9 cellular contexts compared by ENCODE assay signal in genomic region chr10:44958897-44959242, GRCh38. TPM values are rescaled to one million over a fixed set of nuclear protein-coding genes. Genes with fewer than 3 reads are reported as not detected.
A peak's percentile ranks its signal among the peaks of the same experiment; 100 is the strongest.
DNase-seq lines count a peak whose midpoint lies in the region; ATAC-seq and TF ChIP-seq lines count a peak whose summit lies in the region.
"Had no signal": no experiment of that assay in that cellular context is flagged by ENCODE, and none has a peak within 500 bp of the region (broad histone marks: within the 10 kb centered on the region; RNA-seq: fewer than 3 reads in every experiment).

No MANE protein-coding gene starts in this region.

- no peaks in the 10 kb centered on the region for H3K9me3 Mint-ChIP-seq in activated T-helper 17 cell treated with anti-CD3 and anti-CD28 coated beads, Interleukin-2, amount 50 U/mL, for 72 hours
- H3K9me3 Mint-ChIP-seq in stimulated activated effector memory CD8-positive, alpha-beta T cell treated with anti-CD3 and anti-CD28 coated beads, Interleukin-12 subunit alpha, Interleukin-12 subunit beta, amount 100 ng/mL, for 72 hours: no peaks in the 10 kb centered on the region

- H3K27ac Mint-ChIP-seq in activated T-helper 17 cell treated with anti-CD3 and anti-CD28 coated beads, Interleukin-2, amount 50 U/mL, for 72 hours: peak overlapping the region; percentile 62
- H3K27ac Mint-ChIP-seq in stimulated activated effector memory CD8-positive, alpha-beta T cell treated with anti-CD3 and anti-CD28 coated beads, Interleukin-12 subunit alpha, Interleukin-12 subunit beta, amount 100 ng/mL, for 72 hours: peak overlapping the region; percentile 73

- H3K4me1 Mint-ChIP-seq in activated T-helper 17 cell treated with anti-CD3 and anti-CD28 coated beads, Interleukin-2, amount 50 U/mL, for 72 hours: peaks cover 8% of the 10 kb centered on the region
- H3K4me1 Mint-ChIP-seq in stimulated activated effector memory CD8-positive, alpha-beta T cell treated with anti-CD3 and anti-CD28 coated beads, Interleukin-12 subunit alpha, Interleukin-12 subunit beta, amount 100 ng/mL, for 72 hours: peaks cover 41% of the 10 kb centered on the region

- H3K36me3 Mint-ChIP-seq in activated T-helper 17 cell treated with anti-CD3 and anti-CD28 coated beads, Interleukin-2, amount 50 U/mL, for 72 hours (ENCODE audit: low read depth): no peaks in the 10 kb centered on the region
- peaks cover 14% of the 10 kb centered on the region for H3K36me3 Mint-ChIP-seq in stimulated activated effector memory CD8-positive, alpha-beta T cell treated with anti-CD3 and anti-CD28 coated beads, Interleukin-12 subunit alpha, Interleukin-12 subunit beta, amount 100 ng/mL, for 72 hours

- H3K4me3 ChIP-seq in HFF-Myc (replicated peaks; ENCODE audit: low read depth, low read length) (peak overlapping the region; percentile 77), iPS-11a (ENCODE audit: low read depth, low read length) (peak overlapping the region; percentile 63)

- no peaks in the 10 kb centered on the region for H3K27me3 Mint-ChIP-seq in activated T-helper 17 cell treated with anti-CD3 and anti-CD28 coated beads, Interleukin-2, amount 50 U/mL, for 72 hours

- no peak for TF ChIP-seq CTCF in HFF-Myc (IDR thresholded peaks at IDR 0.05; ENCODE audit: low read depth, low read length, missing control alignments)

- no peak for ATAC-seq in activated T-helper 17 cell treated with anti-CD3 and anti-CD28 coated beads, Interleukin-2, amount 50 U/mL, for 72 hours (replicated peaks)
- no peak for ATAC-seq in stimulated activated effector memory CD8-positive, alpha-beta T cell treated with anti-CD3 and anti-CD28 coated beads, Interleukin-12 subunit alpha, Interleukin-12 subunit beta, amount 100 ng/mL, for 72 hours
- no peak for ATAC-seq in GM18907 (IDR thresholded peaks at IDR 0.05; ENCODE audit: unreplicated experiment)

- peak overlapping the region; percentile 86 for H3K4me3 Mint-ChIP-seq in activated T-helper 17 cell treated with anti-CD3 and anti-CD28 coated beads, Interleukin-2, amount 50 U/mL, for 72 hours
- peak overlapping the region; percentile 77 for H3K4me3 Mint-ChIP-seq in stimulated activated effector memory CD8-positive, alpha-beta T cell treated with anti-CD3 and anti-CD28 coated beads, Interleukin-12 subunit alpha, Interleukin-12 subunit beta, amount 100 ng/mL, for 72 hours

- DNase-seq in HFF-Myc (ENCODE audit: extremely low read depth, low read depth) (no peak), NCI-H1694 treated with DMSO at 0.1 percent for 48 hours (lab: John Stamatoyannopoulos, UW) (no peak), SIG-M5 (lab: John Stamatoyannopoulos, UW) (no peak)
- DNase-seq in stimulated activated effector memory CD8-positive, alpha-beta T cell treated with anti-CD3 and anti-CD28 coated beads, Interleukin-12 subunit alpha, Interleukin-12 subunit beta, amount 100 ng/mL, for 72 hours (ENCODE audit: low spot score in 2 of 2): no peak
- DNase-seq in stimulated activated CD4-positive, alpha-beta T cell treated with anti-CD3 and anti-CD28 coated beads, Interleukin-12 subunit alpha, Interleukin-12 subunit beta, amount 100 ng/mL, for 4 hours: no peak

RNA-seq across cellular contexts. Expression of gene RASSF4, which starts 0.7 kb away (rescaled TPM):
- 1 to 10 TPM; 1.7 to 4.4 TPM for total RNA-seq in activated T-helper 17 cell treated with anti-CD3 and anti-CD28 coated beads, Interleukin-2, amount 50 U/mL, for 72 hours

RNA-seq across cellular contexts. Expression of gene DEPP1, which starts 19.7 kb away (rescaled TPM):
- 1 to 10 TPM in 1 of 2 donors, under 1 TPM in 1; 0.73 to 2.0 TPM for total RNA-seq in activated T-helper 17 cell treated with anti-CD3 and anti-CD28 coated beads, Interleukin-2, amount 50 U/mL, for 72 hours

RNA-seq across cellular contexts. Expression of gene ZNF22, which starts 41.9 kb away (rescaled TPM):
- total RNA-seq in activated T-helper 17 cell treated with anti-CD3 and anti-CD28 coated beads, Interleukin-2, amount 50 U/mL, for 72 hours: 10 to 100 TPM in 1 of 2 donors, 1 to 10 TPM in 1; 7.3 to 12.6 TPM

RNA-seq across cellular contexts. Expression of gene TMEM72, which starts 47.7 kb away (rescaled TPM):
- not detected for total RNA-seq in activated T-helper 17 cell treated with anti-CD3 and anti-CD28 coated beads, Interleukin-2, amount 50 U/mL, for 72 hours
- total RNA-seq: dermis microvascular lymphatic vessel endothelial cell had no signal
